ENCODE assay signal across 25 cellular contexts in genomic region chr1:86447198-86447790, GRCh38. TPM values are rescaled to one million over a fixed set of nuclear protein-coding genes. Genes with fewer than 3 reads are reported as not detected.
"Had no signal": no experiment of that assay in that cellular context is flagged by ENCODE, and none has a peak within 500 bp of the region (broad histone marks: within the 10 kb centered on the region; RNA-seq: fewer than 3 reads in every experiment).

No MANE protein-coding gene starts in this region.

- H3K4me3 Mint-ChIP-seq: activated CD4-positive, alpha-beta T cell treated with anti-CD3 and anti-CD28 coated beads, Interleukin-2, amount 10 ng/mL, durations not matched to agents 24 days and 14 days; activated CD8-positive, alpha-beta T cell treated with anti-CD3 and anti-CD28 coated beads for 36 hours; activated T-cell treated with anti-CD3 and anti-CD28 coated beads, Interleukin-2, amount 50 U/mL, for 4 hours; effector memory CD8-positive, alpha-beta T cell; memory B cell; naive B cell; neural progenitor cell; stimulated activated naive B cell treated with anti-CD40 and anti-IgM and Interleukin-4, amounts not matched to agents 10 μg/mL and 1 μg/mL and 100 μg/mL, for 72 hours had no signal

- H3K27ac Mint-ChIP-seq: activated CD4-positive, alpha-beta T cell treated with anti-CD3 and anti-CD28 coated beads, Interleukin-2, amount 10 ng/mL, durations not matched to agents 24 days and 14 days; activated CD8-positive, alpha-beta T cell treated with anti-CD3 and anti-CD28 coated beads for 36 hours; effector memory CD8-positive, alpha-beta T cell; memory B cell; naive B cell; neural progenitor cell; stimulated activated naive B cell treated with anti-CD40 and anti-IgM and Interleukin-4, amounts not matched to agents 10 μg/mL and 1 μg/mL and 100 μg/mL, for 72 hours had no signal

- H3K4me1 Mint-ChIP-seq: memory B cell, neural progenitor cell had no signal

- H3K9me3 Mint-ChIP-seq: activated CD4-positive, alpha-beta T cell treated with anti-CD3 and anti-CD28 coated beads, Interleukin-2, amount 10 ng/mL, durations not matched to agents 24 days and 14 days; activated CD8-positive, alpha-beta T cell treated with anti-CD3 and anti-CD28 coated beads for 36 hours; activated T-cell treated with anti-CD3 and anti-CD28 coated beads, Interleukin-2, amount 50 U/mL, for 4 hours; effector memory CD8-positive, alpha-beta T cell; memory B cell; naive B cell; neural progenitor cell; stimulated activated naive B cell treated with anti-CD40 and anti-IgM and Interleukin-4, amounts not matched to agents 10 μg/mL and 1 μg/mL and 100 μg/mL, for 72 hours had no signal

- DNase-seq: activated CD4-positive, alpha-beta T cell treated with anti-CD3 and anti-CD28 coated beads, Interleukin-2, amount 10 ng/mL, durations not matched to agents 24 days and 14 days; activated CD8-positive, alpha-beta T cell treated with anti-CD3 and anti-CD28 coated beads for 36 hours; activated naive CD4-positive, alpha-beta T cell treated with anti-CD3 and anti-CD28 coated beads, Interleukin-2, amount 50 U/mL, for 16 hours; activated T-cell treated with anti-CD3 and anti-CD28 coated beads, Interleukin-2, amount 50 U/mL, for 4 hours; dermis blood vessel endothelial cell; effector memory CD8-positive, alpha-beta T cell; esophagus squamous epithelium; left ventricle myocardium superior; mucosa of descending colon; naive B cell; ovary; spleen; stimulated activated naive B cell treated with anti-CD40 and anti-IgM and Interleukin-4, amounts not matched to agents 10 μg/mL and 1 μg/mL and 100 μg/mL, for 72 hours; T-helper 1 cell; T-helper 9 cell; uterus had no signal

- H3K27me3 Mint-ChIP-seq: activated CD8-positive, alpha-beta T cell treated with anti-CD3 and anti-CD28 coated beads for 36 hours; memory B cell; naive B cell; stimulated activated naive B cell treated with anti-CD40 and anti-IgM and Interleukin-4, amounts not matched to agents 10 μg/mL and 1 μg/mL and 100 μg/mL, for 72 hours had no signal

- H3K36me3 Mint-ChIP-seq: memory B cell; naive B cell; neural progenitor cell; stimulated activated naive B cell treated with anti-CD40 and anti-IgM and Interleukin-4, amounts not matched to agents 10 μg/mL and 1 μg/mL and 100 μg/mL, for 72 hours had no signal

RNA-seq across cellular contexts. Expression of gene CLCA1, which starts 21.4 kb away (rescaled TPM):
- total RNA-seq: activated CD4-positive, alpha-beta T cell treated with anti-CD3 and anti-CD28 coated beads, Interleukin-2, amount 10 ng/mL, durations not matched to agents 24 days and 14 days; activated CD8-positive, alpha-beta T cell treated with anti-CD3 and anti-CD28 coated beads for 36 hours; bronchial epithelial cell; dermis blood vessel endothelial cell; esophagus squamous epithelium; glomerular endothelial cell; kidney epithelial cell; left ventricle myocardium superior; renal cortical epithelial cell; spleen; tibial nerve had no signal

RNA-seq across cellular contexts. Expression of gene CLCA2, which starts 23.3 kb away (rescaled TPM):
- total RNA-seq: activated CD4-positive, alpha-beta T cell treated with anti-CD3 and anti-CD28 coated beads, Interleukin-2, amount 10 ng/mL, durations not matched to agents 24 days and 14 days; activated CD8-positive, alpha-beta T cell treated with anti-CD3 and anti-CD28 coated beads for 36 hours; activated T-cell treated with anti-CD3 and anti-CD28 coated beads, Interleukin-2, amount 50 U/mL, for 4 hours; cerebellum; hepatocyte; kidney epithelial cell; left ventricle myocardium superior; spleen; tibial nerve; uterus had no signal
